Comparison of ENCODE assay signal across 17 cellular contexts in the genomic region with DNA sequence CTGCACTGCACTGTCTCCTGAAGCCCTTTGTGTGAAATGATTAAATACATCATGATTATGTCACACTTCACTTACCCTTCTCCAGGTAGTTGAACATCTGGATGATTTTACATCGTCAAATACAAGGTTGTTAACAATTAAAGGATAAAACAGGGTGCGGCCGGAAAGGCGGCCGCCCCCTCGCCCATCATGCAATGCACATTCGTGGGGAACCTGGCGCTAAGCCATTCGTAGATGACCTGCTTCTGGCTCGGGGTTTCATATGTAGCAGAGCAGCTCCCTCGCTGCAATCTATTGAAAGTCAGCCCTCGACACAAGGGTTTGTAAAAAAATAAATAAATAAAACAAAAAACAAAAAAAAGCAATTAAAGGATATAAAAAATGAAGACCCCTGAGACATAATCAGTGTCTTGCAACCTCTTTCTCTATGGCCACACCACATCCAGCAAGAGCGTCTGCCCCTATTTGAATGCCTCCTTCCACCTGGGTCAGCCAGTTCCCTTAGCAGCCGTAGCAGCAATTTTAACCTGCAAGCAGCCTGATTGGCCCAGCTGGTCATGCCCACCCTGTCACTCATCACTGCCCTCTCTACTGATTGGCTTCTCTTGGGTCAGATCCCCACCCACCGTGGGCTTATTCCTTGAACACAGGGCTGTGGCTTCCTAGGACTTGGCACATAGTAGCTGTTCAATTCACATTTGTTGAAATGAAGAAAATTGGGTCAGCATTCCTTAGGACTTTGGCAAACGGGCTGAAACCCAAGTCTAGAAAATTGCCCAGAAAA.
"Had no signal": no experiment of that assay in that cellular context is flagged by ENCODE, and none has a peak within 500 bp of the region (broad histone marks: within the 10 kb centered on the region; RNA-seq: fewer than 3 reads in every experiment).

No MANE protein-coding gene starts in this region.

- H3K27me3 ChIP-seq: dorsolateral prefrontal cortex, heart right ventricle, thyroid gland, upper lobe of left lung, uterus had no signal

- H3K9me3 ChIP-seq: thyroid gland had no signal

- H3K36me3 ChIP-seq: heart right ventricle, lower lobe of right lung, thyroid gland, upper lobe of left lung, uterus had no signal

- FAIRE-seq: small intestine had no signal

- DNase-seq: cortex of kidney; dorsolateral prefrontal cortex; effector CD8-positive, alpha-beta T cell; foreskin melanocyte; heart right ventricle; hypothalamus; islet precursor cell; lower lobe of right lung; natural killer cell; right cardiac atrium; small intestine; stimulated activated CD4-positive, alpha-beta T cell treated with anti-CD3 and anti-CD28 coated beads, Interleukin-2, amount 100 ng/mL, for 48 hours; stimulated activated naive CD4-positive, alpha-beta T cell treated with Interleukin-2 at 50 U/mL for 16 hours; thyroid gland; upper lobe of left lung; uterus had no signal

- H3K4me1 ChIP-seq: heart right ventricle, lower lobe of right lung, thyroid gland, upper lobe of left lung, uterus had no signal

- H3K27ac ChIP-seq: dorsolateral prefrontal cortex, heart right ventricle, lower lobe of right lung, thyroid gland, upper lobe of left lung, uterus had no signal

- ATAC-seq: heart right ventricle, left lobe of liver, lower lobe of right lung, right cardiac atrium had no signal

- H3K4me3 ChIP-seq: dorsolateral prefrontal cortex, heart right ventricle, lower lobe of right lung, thyroid gland, upper lobe of left lung, uterus had no signal
